Comparison of ENCODE assay signal across 1 cellular context in the genomic region with DNA sequence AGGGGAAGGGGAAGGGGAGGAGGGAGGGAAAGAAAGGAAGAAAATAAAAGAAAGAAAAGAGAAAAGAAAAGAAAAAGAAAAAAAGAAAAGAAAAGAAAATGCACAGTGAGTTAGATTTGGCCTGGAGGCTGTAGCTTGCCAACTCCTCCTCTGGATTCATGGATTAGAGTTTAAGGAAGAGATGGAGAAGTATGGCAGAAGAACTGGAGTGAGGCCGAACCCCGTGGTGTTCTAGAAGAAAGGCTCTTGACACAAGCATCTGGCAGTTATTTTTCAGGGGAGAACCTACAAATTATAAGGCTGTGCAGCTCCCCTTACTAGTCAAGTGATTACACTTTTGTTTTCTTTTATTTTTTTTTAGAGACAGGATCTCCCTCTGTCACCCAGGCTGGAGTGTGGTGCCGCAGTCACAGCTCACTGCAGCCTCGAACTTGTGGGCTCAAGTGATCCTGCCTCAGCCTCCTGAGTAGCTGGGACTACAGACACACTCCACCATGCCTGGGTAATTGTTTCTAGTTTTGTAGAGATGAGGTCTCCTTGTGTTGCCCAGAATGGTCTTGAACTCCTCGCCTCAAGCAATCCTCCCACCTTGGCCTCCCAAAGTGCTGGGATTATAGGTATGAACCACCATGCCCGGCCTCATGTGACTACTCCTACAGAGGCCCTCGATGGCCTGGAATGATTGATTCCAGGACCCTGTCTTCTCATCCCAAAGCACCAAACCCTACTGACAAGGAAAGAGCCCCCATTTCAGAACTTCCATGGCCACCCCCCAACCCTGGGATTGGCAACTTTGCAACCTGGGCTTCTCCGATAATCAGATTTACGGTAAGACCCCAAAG.
A peak's percentile ranks its signal among the peaks of the same experiment; 100 is the strongest.
TF ChIP-seq lines count a peak whose summit lies in the region.

No MANE protein-coding gene starts in this region.

TF ChIP-seq in HepG2, 621 proteins besides CTCF, POLR2A, EP300 and RAD21:
- TF ChIP-seq HNRNPK (IDR thresholded peaks at IDR 0.05; ENCODE audit: low read depth, low read length, poor library complexity, severe bottlenecking): peak; percentile 38
- TF ChIP-seq DBP (CRISPR knock-in tag; IDR thresholded peaks at IDR 0.05; ENCODE audit: not compliant biosample characterization): no peak
TF ChIP-seq in HepG2: peak in this region for 1.
